ENCODE assay signal across 1 cellular context in genomic region chr13:22757530-22758120, GRCh38.
TF ChIP-seq lines count a peak whose summit lies in the region.

No MANE protein-coding gene starts in this region.

TF ChIP-seq in GM23338, 12 proteins besides CTCF, POLR2A, EP300 and RAD21 (continued from another document):
- TF ChIP-seq NANOG (IDR thresholded peaks at IDR 0.05; ENCODE audit: borderline replicate concordance) (no peak), ZNF331 (CRISPR knock-in tag; IDR thresholded peaks at IDR 0.05; ENCODE audit: low read depth) (no peak), JUNB (IDR thresholded peaks at IDR 0.05; ENCODE audit: unreplicated experiment) (no peak), REST (IDR thresholded peaks at IDR 0.05; ENCODE audit: unreplicated experiment) (no peak), ZNF114 (CRISPR knock-in tag; IDR thresholded peaks at IDR 0.05) (no peak), EZH2 (IDR thresholded peaks at IDR 0.05; ENCODE audit: low read depth, unreplicated experiment) (no peak), CREB1 (CRISPR knock-in tag; IDR thresholded peaks at IDR 0.05; ENCODE audit: low read depth) (no peak), EZH2phosphoT487 (IDR thresholded peaks at IDR 0.05; ENCODE audit: unreplicated experiment) (no peak)
- TF ChIP-seq, protein P1, sequence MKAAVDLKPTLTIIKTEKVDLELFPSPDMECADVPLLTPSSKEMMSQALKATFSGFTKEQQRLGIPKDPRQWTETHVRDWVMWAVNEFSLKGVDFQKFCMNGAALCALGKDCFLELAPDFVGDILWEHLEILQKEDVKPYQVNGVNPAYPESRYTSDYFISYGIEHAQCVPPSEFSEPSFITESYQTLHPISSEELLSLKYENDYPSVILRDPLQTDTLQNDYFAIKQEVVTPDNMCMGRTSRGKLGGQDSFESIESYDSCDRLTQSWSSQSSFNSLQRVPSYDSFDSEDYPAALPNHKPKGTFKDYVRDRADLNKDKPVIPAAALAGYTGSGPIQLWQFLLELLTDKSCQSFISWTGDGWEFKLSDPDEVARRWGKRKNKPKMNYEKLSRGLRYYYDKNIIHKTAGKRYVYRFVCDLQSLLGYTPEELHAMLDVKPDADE (IDR thresholded peaks at IDR 0.05), result no peak
TF ChIP-seq in GM23338: peak in this region for 0.
